1 cellular context compared by ENCODE assay signal in genomic region chr18:50089702-50090101, GRCh38.
TF ChIP-seq lines count a peak whose summit lies in the region.

No MANE protein-coding gene starts in this region.

TF ChIP-seq in WTC11, 78 proteins besides CTCF, POLR2A, EP300 and RAD21 (continued from another document):
- TF ChIP-seq ATF6 (CRISPR knock-in tag; IDR thresholded peaks at IDR 0.05) (no peak), CREM (CRISPR knock-in tag; IDR thresholded peaks at IDR 0.05) (no peak), SOX15 (CRISPR knock-in tag; IDR thresholded peaks at IDR 0.05) (no peak), MYBL2 (CRISPR knock-in tag; IDR thresholded peaks at IDR 0.05) (no peak), GABPB1 (CRISPR knock-in tag; IDR thresholded peaks at IDR 0.05) (no peak), MLX (CRISPR knock-in tag; IDR thresholded peaks at IDR 0.05) (no peak), IRF1 (CRISPR knock-in tag; IDR thresholded peaks at IDR 0.05) (no peak), RELA (CRISPR knock-in tag; IDR thresholded peaks at IDR 0.05; ENCODE audit: borderline replicate concordance) (no peak), NR3C1 (CRISPR knock-in tag; conservative IDR thresholded peaks at IDR 0.05; ENCODE audit: low read depth) (no peak), ZNF532 (CRISPR knock-in tag; IDR thresholded peaks at IDR 0.05; ENCODE audit: borderline replicate concordance) (no peak), ZNF232 (CRISPR knock-in tag; IDR thresholded peaks at IDR 0.05) (no peak), NR1H2 (CRISPR knock-in tag; IDR thresholded peaks at IDR 0.05) (no peak), FOXJ3 (CRISPR knock-in tag; IDR thresholded peaks at IDR 0.05; ENCODE audit: borderline replicate concordance) (no peak), SMAD3 (CRISPR knock-in tag; IDR thresholded peaks at IDR 0.05; ENCODE audit: borderline replicate concordance) (no peak), JAZF1 (CRISPR knock-in tag; IDR thresholded peaks at IDR 0.05) (no peak), ERG (CRISPR knock-in tag; IDR thresholded peaks at IDR 0.05) (no peak), USF2 (CRISPR knock-in tag; IDR thresholded peaks at IDR 0.05) (no peak), USF1 (CRISPR knock-in tag; IDR thresholded peaks at IDR 0.05) (no peak), ZNF396 (CRISPR knock-in tag; IDR thresholded peaks at IDR 0.05; ENCODE audit: borderline replicate concordance) (no peak)
